ENCODE assay signal across 1 cellular context in the genomic region with DNA sequence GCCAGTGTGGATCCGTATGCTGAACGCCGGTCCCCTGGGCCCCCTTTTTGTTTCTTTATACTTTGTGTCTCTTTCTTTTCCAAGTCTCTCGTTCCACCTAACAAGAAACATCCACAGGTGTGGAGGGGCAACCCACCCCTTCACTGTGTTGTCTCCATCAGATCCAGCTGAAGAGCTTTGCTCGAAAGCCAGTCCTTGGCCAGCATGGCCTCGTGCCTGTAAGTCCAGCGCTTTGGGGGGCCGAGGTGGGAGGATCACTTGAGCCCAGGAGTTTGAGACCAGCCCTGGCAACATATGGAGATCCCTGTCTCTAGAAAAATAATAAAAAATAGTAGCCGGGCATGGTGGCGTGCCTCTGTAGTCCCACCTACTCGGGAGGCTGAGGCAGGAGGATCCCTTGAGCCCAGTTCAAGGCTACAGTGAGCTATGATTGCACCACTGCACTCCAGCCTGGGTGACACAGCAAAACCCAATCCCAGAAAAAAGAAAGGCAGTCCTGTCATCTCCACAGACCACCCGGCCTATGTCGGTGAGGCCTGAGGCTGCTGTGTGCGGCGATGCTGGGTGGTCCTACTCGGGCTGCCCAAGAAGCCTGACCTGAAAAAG.
TF ChIP-seq lines count a peak whose summit lies in the region.

No MANE protein-coding gene starts in this region.

TF ChIP-seq in IMR-90, 13 proteins besides CTCF, POLR2A, EP300 and RAD21:
- TF ChIP-seq USF2 (IDR thresholded peaks at IDR 0.05; ENCODE audit: low read depth, low read length) (no peak), RFX5 (IDR thresholded peaks at IDR 0.05; ENCODE audit: low read depth, low read length) (no peak), FOS (IDR thresholded peaks at IDR 0.05; ENCODE audit: low read depth, low read length) (no peak), MAZ (IDR thresholded peaks at IDR 0.05; ENCODE audit: borderline replicate concordance, low read depth, low read length) (no peak), MXI1 (IDR thresholded peaks at IDR 0.05; ENCODE audit: borderline replicate concordance, low read depth, low read length) (no peak), MAFK (IDR thresholded peaks at IDR 0.05; ENCODE audit: low read depth, low read length) (no peak), ELK1 (IDR thresholded peaks at IDR 0.05; ENCODE audit: borderline replicate concordance, low read depth, low read length) (no peak), CEBPB (IDR thresholded peaks at IDR 0.05; ENCODE audit: low read depth, low read length) (no peak), NFE2L2 (IDR thresholded peaks at IDR 0.05; ENCODE audit: low read depth, low read length) (no peak), RCOR1 (IDR thresholded peaks at IDR 0.05; ENCODE audit: insufficient replicate concordance, low read length) (no peak), SMC3 (IDR thresholded peaks at IDR 0.05; ENCODE audit: low read depth, low read length) (no peak), BHLHE40 (IDR thresholded peaks at IDR 0.05; ENCODE audit: low read depth, low read length) (no peak), CHD1 (IDR thresholded peaks at IDR 0.05; ENCODE audit: low read depth, low read length) (no peak)
